ENCODE assay signal across 17 cellular contexts in genomic region chr12:116528498-116528897, GRCh38. TPM values are rescaled to one million over a fixed set of nuclear protein-coding genes. Genes with fewer than 3 reads are reported as not detected.
DNase-seq lines count a peak whose midpoint lies in the region; ATAC-seq and TF ChIP-seq lines count a peak whose summit lies in the region.
"Had no signal": no experiment of that assay in that cellular context is flagged by ENCODE, and none has a peak within 500 bp of the region (broad histone marks: within the 10 kb centered on the region; RNA-seq: fewer than 3 reads in every experiment).

No MANE protein-coding gene starts in this region.

- peak; percentile 42 for DNase-seq in GM23248
- DNase-seq in amniotic epithelial cell (ENCODE audit: low read depth): peak; percentile 77
- DNase-seq in suprapubic skin (ENCODE audit: low spot score in 2 of 2): no peak
- no peak for DNase-seq in GOT3 (lab: John Stamatoyannopoulos, UW)
- DNase-seq in G401 (ENCODE audit: low spot score): no peak
- DNase-seq: activated CD4-positive, alpha-beta memory T cell treated with anti-CD3 and anti-CD28 coated beads for 36 hours; amygdala; CD4-positive, alpha-beta T cell; gastrocnemius medialis; kidney; SIG-M5; substantia nigra had no signal

- H3K9me3 ChIP-seq in GM23248 (ENCODE audit: low read depth) (no peaks in the 10 kb centered on the region), gastroesophageal sphincter (no peaks in the 10 kb centered on the region), suprapubic skin (no peaks in the 10 kb centered on the region)
- H3K9me3 ChIP-seq: gastrocnemius medialis, prostate gland had no signal

- H3K27ac ChIP-seq in GM23248 (peak overlapping the region; percentile 68), gastroesophageal sphincter (peak overlapping the region in 3 of 4 donors; percentile 45 to 81 (median 61)), suprapubic skin (peak overlapping the region; percentile 42)
- H3K27ac ChIP-seq: gastrocnemius medialis, prostate gland had no signal

- TF ChIP-seq POLR2A in gastroesophageal sphincter (IDR thresholded peaks at IDR 0.05) (no peak), suprapubic skin (IDR thresholded peaks at IDR 0.05) (no peak)

- H3K4me3 ChIP-seq in GM23248 (0 out of 2 replicates have a peak overlapping the region, but pooled peaks have one; percentile 14), gastroesophageal sphincter (no peak overlapping the region), suprapubic skin (no peak overlapping the region)
- H3K4me3 ChIP-seq: gastrocnemius medialis, prostate gland had no signal

- no peak for TF ChIP-seq EP300 in gastroesophageal sphincter (IDR thresholded peaks at IDR 0.05)
- TF ChIP-seq EP300 in suprapubic skin (IDR thresholded peaks at IDR 0.05): no peak

- H3K79me2 ChIP-seq in GM23248 (ENCODE audit: insufficient read depth): no peaks in the 10 kb centered on the region

- H4K20me1 ChIP-seq in GM23248 (ENCODE audit: insufficient read depth): no peaks in the 10 kb centered on the region

- peaks cover 42% of the 10 kb centered on the region for H3F3A ChIP-seq in GM23248 (ENCODE audit: insufficient read depth)

- H3K36me3 ChIP-seq in GM23248 (ENCODE audit: low read depth): no peaks in the 10 kb centered on the region
- H3K36me3 ChIP-seq in gastroesophageal sphincter: no peaks in the 10 kb centered on the region
- no peaks in the 10 kb centered on the region for H3K36me3 ChIP-seq in suprapubic skin
- H3K36me3 ChIP-seq: gastrocnemius medialis, prostate gland had no signal

- H3K9me2 ChIP-seq in GM23248 (ENCODE audit: insufficient read depth): no peaks in the 10 kb centered on the region

- peak overlapping the region; percentile 34 for H3K9ac ChIP-seq in GM23248

- in situ Hi-C loops in GM23248 (cut with MboI) (no loop called here), G401 (cut with HindIII; ENCODE audit: low sequenced_read_pairs) (no loop called here)

- no peak for ATAC-seq in gastroesophageal sphincter
- no peak for ATAC-seq in GM21367 (IDR thresholded peaks at IDR 0.05; ENCODE audit: unreplicated experiment)
- no peak for ATAC-seq in HG02678 (IDR thresholded peaks at IDR 0.05; ENCODE audit: unreplicated experiment)
- ATAC-seq: gastrocnemius medialis had no signal

- 0 to 6% methylated on average over 1 of the region's 1 CpG for WGBS in GM23248 (ENCODE audit: low coverage in 1 of 2, low lambda C conversion rate in 2 of 2, missing lambda C conversion rate in 2 of 2), 2 experiments
- WGBS in gastroesophageal sphincter (ENCODE audit: low coverage in 1 of 2), 2 donors: 50 to 86% methylated on average over 1 of the region's 1 CpG
- 55% methylated on average over 1 of the region's 1 CpG for whole genome bisulfite sequencing in suprapubic skin

- H3K4me1 ChIP-seq in GM23248 (ENCODE audit: insufficient read depth) (peaks cover 47% of the 10 kb centered on the region), gastroesophageal sphincter (peaks cover 0 to 56% (median 21%) of the 10 kb centered on the region in 3 donors), suprapubic skin (peaks cover 55% of the 10 kb centered on the region)

- peak overlapping the region; percentile 47 for H3K4me2 ChIP-seq in GM23248 (ENCODE audit: unreplicated experiment)

- H2AFZ ChIP-seq in GM23248: no peak overlapping the region

- H3K27me3 ChIP-seq in GM23248 (replicated peaks; ENCODE audit: insufficient read depth): no peaks in the 10 kb centered on the region
- H3K27me3 ChIP-seq in gastroesophageal sphincter: no peaks in the 10 kb centered on the region
- no peaks in the 10 kb centered on the region for H3K27me3 ChIP-seq in suprapubic skin
- H3K27me3 ChIP-seq: gastrocnemius medialis had no signal

- TF ChIP-seq CTCF in gastroesophageal sphincter (IDR thresholded peaks at IDR 0.05) (no peak), suprapubic skin (IDR thresholded peaks at IDR 0.05) (no peak)

RNA-seq across cellular contexts. Expression of gene MAP1LC3B2, which starts 30.7 kb away (rescaled TPM):
- 0.32 and 0.63 TPM in 2 replicates for total RNA-seq in GM23248 (2014; rRNA removed; shearing (Covaris generic))
- polyA plus RNA-seq in GM23248 (2016; fragmentation: Nextera tagmentation; extraction: Ambion mirVana): 8.4 and 9.0 TPM in 2 replicates
- 1 to 10 TPM in 3 of 4 donors, not detected in 1; 1.1 to 1.8 (median 1.8) TPM for total RNA-seq in gastroesophageal sphincter
- 10 to 100 TPM in 1 of 4 donors, 1 to 10 TPM in 2, not detected in 1; 3.5 to 13.9 (median 5.6) TPM for total RNA-seq in suprapubic skin
- total RNA-seq in G401 (2014; rRNA removed; shearing (Covaris generic)): 0.34 TPM in 1 of 2 replicates, not detected in the other
- total RNA-seq: HT-29 had no signal

Comparison
In these comparisons a context has a peak if more than half of its experiments do, and no peak if none do; other contexts are left out.
1. DNase-seq: peak in GM23248 (single experiment) and amniotic epithelial cell (single experiment); none in suprapubic skin (0 of 2), GOT3 (single experiment) and G401 (single experiment).
2. Peak in every context shown above with its lines, with median percentiles within 50 percentile points of each other: H3K27ac ChIP-seq.